Comparison of ENCODE assay signal across 24 cellular contexts in the genomic region with DNA sequence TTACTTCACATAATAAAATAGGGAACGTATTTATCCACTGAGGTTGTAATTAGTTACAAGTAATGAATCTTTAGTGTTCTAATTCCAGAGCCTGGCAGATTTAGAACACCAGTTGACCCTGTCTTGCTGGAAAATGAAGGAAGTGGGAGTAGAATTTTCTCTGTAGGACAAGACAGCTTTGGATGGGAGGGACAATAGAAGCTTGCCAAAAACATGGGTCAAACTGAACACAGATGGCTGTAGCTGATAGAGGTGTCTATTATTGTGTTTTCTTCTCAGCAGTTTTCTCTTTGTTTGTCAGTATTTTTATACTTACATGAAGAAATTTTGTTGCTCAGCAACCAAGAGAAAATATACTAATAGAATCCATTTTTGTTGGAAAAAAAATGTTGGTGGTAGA. TPM values are rescaled to one million over a fixed set of nuclear protein-coding genes. Genes with fewer than 3 reads are reported as not detected.
"Had no signal": no experiment of that assay in that cellular context is flagged by ENCODE, and none has a peak within 500 bp of the region (broad histone marks: within the 10 kb centered on the region; RNA-seq: fewer than 3 reads in every experiment).

No MANE protein-coding gene starts in this region.

- H3K27me3 ChIP-seq: ascending aorta, gastroesophageal sphincter, left lung, ovary, suprapubic skin, transverse colon, uterus had no signal

- ATAC-seq: effector memory CD8-positive, alpha-beta T cell; gastroesophageal sphincter; left lung; naive thymus-derived CD8-positive, alpha-beta T cell; sciatic nerve; stimulated activated naive CD8-positive, alpha-beta T cell treated with anti-CD3 and anti-CD28 coated beads, Interleukin-15, amount 100 ng/mL, for 72 hours; T-helper 17 cell had no signal

- H3K4me1 Mint-ChIP-seq: naive thymus-derived CD8-positive, alpha-beta T cell; stimulated activated naive CD8-positive, alpha-beta T cell treated with anti-CD3 and anti-CD28 coated beads, Interleukin-15, amount 100 ng/mL, for 72 hours; T-helper 17 cell had no signal

- H3K4me2 ChIP-seq: smooth muscle cell had no signal

- H3K9me3 ChIP-seq: ascending aorta, gastroesophageal sphincter, left lung, ovary, suprapubic skin, transverse colon, uterus had no signal

- H3K36me3 Mint-ChIP-seq: naive thymus-derived CD8-positive, alpha-beta T cell had no signal

- H3K27me3 Mint-ChIP-seq: dendritic cell treated with granulocyte-macrophage colony-stimulating factor and Interleukin-4, amounts not matched to agents 40 ng/mL and 50 ng/mL, for 4 days; effector memory CD8-positive, alpha-beta T cell; stimulated activated naive CD8-positive, alpha-beta T cell treated with anti-CD3 and anti-CD28 coated beads, Interleukin-15, amount 100 ng/mL, for 72 hours; T-helper 17 cell had no signal

- H3K27ac ChIP-seq: ascending aorta, gastroesophageal sphincter, left lung, ovary, suprapubic skin, uterus, VCaP had no signal

- DNase-seq: activated CD4-positive, alpha-beta T cell treated with anti-CD3 and anti-CD28 coated beads, Interleukin-2, amount 50 U/mL, for 1 hour; activated CD4-positive, CD25-positive, alpha-beta regulatory T cell treated with anti-CD3 and anti-CD28 coated beads, Interleukin-2, amount 50 U/mL, for 72 hours; activated CD8-positive, alpha-beta memory T cell treated with anti-CD3 and anti-CD28 coated beads for 24 hours; activated CD8-positive, alpha-beta memory T cell treated with anti-CD3 and anti-CD28 coated beads, Interleukin-2, amount 50 U/mL, for 48 hours; activated effector memory CD4-positive, alpha-beta T cell treated with Interleukin-2 at 50 U/mL for 16 hours; activated naive CD4-positive, alpha-beta T cell treated with anti-CD3 and anti-CD28 coated beads, Interleukin-2, amount 50 U/mL, for 16 hours; activated T-cell treated with anti-CD3 and anti-CD28 coated beads, Interleukin-2, amount 50 U/mL, for 48 hours; effector memory CD8-positive, alpha-beta T cell; left lung; mesenchymal stem cell; naive thymus-derived CD8-positive, alpha-beta T cell; ovary; stimulated activated CD4-positive, alpha-beta T cell treated with anti-CD3 and anti-CD28 coated beads, Interleukin-4, amount 100 ng/mL, for 1 hour; stimulated activated naive CD8-positive, alpha-beta T cell treated with anti-CD3 and anti-CD28 coated beads, Interleukin-15, amount 100 ng/mL, for 72 hours; T-helper 17 cell; transverse colon; uterus had no signal

- H3K4me3 Mint-ChIP-seq: dendritic cell treated with granulocyte-macrophage colony-stimulating factor and Interleukin-4, amounts not matched to agents 40 ng/mL and 50 ng/mL, for 4 days; effector memory CD8-positive, alpha-beta T cell; naive thymus-derived CD8-positive, alpha-beta T cell; stimulated activated naive CD8-positive, alpha-beta T cell treated with anti-CD3 and anti-CD28 coated beads, Interleukin-15, amount 100 ng/mL, for 72 hours; T-helper 17 cell had no signal

- H3K4me3 ChIP-seq: ascending aorta, gastroesophageal sphincter, left lung, ovary, smooth muscle cell, suprapubic skin, transverse colon, uterus had no signal

- H3K9me3 Mint-ChIP-seq: dendritic cell treated with granulocyte-macrophage colony-stimulating factor and Interleukin-4, amounts not matched to agents 40 ng/mL and 50 ng/mL, for 4 days; effector memory CD8-positive, alpha-beta T cell; stimulated activated naive CD8-positive, alpha-beta T cell treated with anti-CD3 and anti-CD28 coated beads, Interleukin-15, amount 100 ng/mL, for 72 hours had no signal

- H3K36me3 ChIP-seq: ascending aorta, gastroesophageal sphincter, left lung, ovary, suprapubic skin, transverse colon, uterus had no signal

- H3K27ac Mint-ChIP-seq: dendritic cell treated with granulocyte-macrophage colony-stimulating factor and Interleukin-4, amounts not matched to agents 40 ng/mL and 50 ng/mL, for 4 days; effector memory CD8-positive, alpha-beta T cell; naive thymus-derived CD8-positive, alpha-beta T cell; stimulated activated naive CD8-positive, alpha-beta T cell treated with anti-CD3 and anti-CD28 coated beads, Interleukin-15, amount 100 ng/mL, for 72 hours; T-helper 17 cell had no signal

RNA-seq across cellular contexts. Expression of a gene that starts 20.2 kb away (rescaled TPM):
- polyA plus RNA-seq: naive thymus-derived CD8-positive, alpha-beta T cell had no signal
